ENCODE assay signal across 1 cellular context in genomic region chr19:12495002-12495802, GRCh38.
TF ChIP-seq lines count a peak whose summit lies in the region.

No MANE protein-coding gene starts in this region.

TF ChIP-seq in HepG2, 621 proteins besides CTCF, POLR2A, EP300 and RAD21 (continued from another document and continues in another):
- TF ChIP-seq FOSL1 (CRISPR knock-in tag; IDR thresholded peaks at IDR 0.05; ENCODE audit: borderline replicate concordance) (no peak), TFDP2 (CRISPR knock-in tag; IDR thresholded peaks at IDR 0.05) (peak; percentile 94), BCLAF1 (IDR thresholded peaks at IDR 0.05) (no peak), IRX3 (CRISPR knock-in tag; IDR thresholded peaks at IDR 0.05; ENCODE audit: borderline replicate concordance, low read depth) (peak; percentile 90), ZNF30 (CRISPR knock-in tag; IDR thresholded peaks at IDR 0.05) (no peak), TRIM24 (CRISPR knock-in tag; IDR thresholded peaks at IDR 0.05) (no peak), ZNF503 (CRISPR knock-in tag; IDR thresholded peaks at IDR 0.05) (0 out of 2 replicates have a peak, but pooled peaks have one; percentile 22), ZNF138 (CRISPR knock-in tag; IDR thresholded peaks at IDR 0.05; ENCODE audit: low read depth) (no peak; the same call in none of the 2 replicates), ZNF570 (CRISPR knock-in tag; IDR thresholded peaks at IDR 0.05; ENCODE audit: borderline replicate concordance) (no peak), KLF16 (CRISPR knock-in tag; IDR thresholded peaks at IDR 0.05) (peak in 1 of 2 experiments; percentile 92; a peak in 2 of 4 replicates), ZFP36L2 (CRISPR knock-in tag; IDR thresholded peaks at IDR 0.05) (no peak), SIX4 (CRISPR knock-in tag; IDR thresholded peaks at IDR 0.05) (peak; percentile 35; the same call in 1 of the 2 replicates), SNRNP70 (IDR thresholded peaks at IDR 0.05; ENCODE audit: low read depth, low read length) (no peak), SUZ12 (IDR thresholded peaks at IDR 0.05; ENCODE audit: low read depth, low read length) (no peak), ATRX (CRISPR knock-in tag; IDR thresholded peaks at IDR 0.05; ENCODE audit: borderline replicate concordance) (no peak), IRF9 (CRISPR knock-in tag; IDR thresholded peaks at IDR 0.05; ENCODE audit: borderline replicate concordance) (peak; percentile 87; the same call in 1 of the 2 replicates), EED (CRISPR knock-in tag; IDR thresholded peaks at IDR 0.05) (peak; percentile 33; the same call in 1 of the 2 replicates), RCOR2 (CRISPR knock-in tag; IDR thresholded peaks at IDR 0.05) (no peak), ZNF629 (CRISPR knock-in tag; conservative IDR thresholded peaks at IDR 0.05) (no peak), SPEN (CRISPR knock-in tag; IDR thresholded peaks at IDR 0.05; ENCODE audit: low read depth) (peak; percentile 83), ZHX1 (CRISPR knock-in tag; IDR thresholded peaks at IDR 0.05; ENCODE audit: low read depth) (peak; percentile 89), ONECUT2 (CRISPR knock-in tag; IDR thresholded peaks at IDR 0.05) (no peak), ZNF552 (CRISPR knock-in tag; IDR thresholded peaks at IDR 0.05; ENCODE audit: borderline replicate concordance) (peak; percentile 58; the same call in 1 of the 2 replicates), SMC3 (IDR thresholded peaks at IDR 0.05; ENCODE audit: low read length) (peak; percentile 15; the same call in 1 of the 2 replicates), ZNF790 (CRISPR knock-in tag; IDR thresholded peaks at IDR 0.05; ENCODE audit: borderline replicate concordance) (no peak; the same call in 1 of the 2 replicates), IRF1 (CRISPR knock-in tag; IDR thresholded peaks at IDR 0.05; ENCODE audit: low read depth) (peak; percentile 89; the same call in 1 of the 2 replicates), GLMP (CRISPR knock-in tag; IDR thresholded peaks at IDR 0.05; ENCODE audit: borderline replicate concordance) (no peak), ZNF615 (CRISPR knock-in tag; IDR thresholded peaks at IDR 0.05; ENCODE audit: borderline replicate concordance) (no peak), ZNF660 (CRISPR knock-in tag; IDR thresholded peaks at IDR 0.05; ENCODE audit: borderline replicate concordance, low read depth) (no peak; the same call in 1 of the 2 replicates), HES4 (CRISPR knock-in tag; IDR thresholded peaks at IDR 0.05; ENCODE audit: borderline replicate concordance) (peak; percentile 77; the same call in 1 of the 2 replicates), ZNF260 (CRISPR knock-in tag; IDR thresholded peaks at IDR 0.05; ENCODE audit: borderline replicate concordance, low read depth) (no peak), CSRNP2 (CRISPR knock-in tag; conservative IDR thresholded peaks at IDR 0.05; ENCODE audit: low read depth) (no peak), TAF1 (CRISPR knock-in tag; IDR thresholded peaks at IDR 0.05) (peak; percentile 97), ZNF850 (CRISPR knock-in tag; conservative IDR thresholded peaks at IDR 0.05) (no peak), ZMAT3 (CRISPR knock-in tag; conservative IDR thresholded peaks at IDR 0.05) (0 out of 2 replicates have a peak, but pooled peaks have one; percentile 33)
- TF ChIP-seq, protein P1, sequence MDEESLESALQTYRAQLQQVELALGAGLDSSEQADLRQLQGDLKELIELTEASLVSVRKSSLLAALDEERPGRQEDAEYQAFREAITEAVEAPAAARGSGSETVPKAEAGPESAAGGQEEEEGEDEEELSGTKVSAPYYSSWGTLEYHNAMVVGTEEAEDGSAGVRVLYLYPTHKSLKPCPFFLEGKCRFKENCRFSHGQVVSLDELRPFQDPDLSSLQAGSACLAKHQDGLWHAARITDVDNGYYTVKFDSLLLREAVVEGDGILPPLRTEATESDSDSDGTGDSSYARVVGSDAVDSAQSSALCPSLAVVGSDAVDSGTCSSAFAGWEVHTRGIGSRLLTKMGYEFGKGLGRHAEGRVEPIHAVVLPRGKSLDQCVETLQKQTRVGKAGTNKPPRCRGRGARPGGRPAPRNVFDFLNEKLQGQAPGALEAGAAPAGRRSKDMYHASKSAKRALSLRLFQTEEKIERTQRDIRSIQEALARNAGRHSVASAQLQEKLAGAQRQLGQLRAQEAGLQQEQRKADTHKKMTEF (CRISPR knock-in tag; IDR thresholded peaks at IDR 0.05): peak; percentile 94
- TF ChIP-seq, protein P2, sequence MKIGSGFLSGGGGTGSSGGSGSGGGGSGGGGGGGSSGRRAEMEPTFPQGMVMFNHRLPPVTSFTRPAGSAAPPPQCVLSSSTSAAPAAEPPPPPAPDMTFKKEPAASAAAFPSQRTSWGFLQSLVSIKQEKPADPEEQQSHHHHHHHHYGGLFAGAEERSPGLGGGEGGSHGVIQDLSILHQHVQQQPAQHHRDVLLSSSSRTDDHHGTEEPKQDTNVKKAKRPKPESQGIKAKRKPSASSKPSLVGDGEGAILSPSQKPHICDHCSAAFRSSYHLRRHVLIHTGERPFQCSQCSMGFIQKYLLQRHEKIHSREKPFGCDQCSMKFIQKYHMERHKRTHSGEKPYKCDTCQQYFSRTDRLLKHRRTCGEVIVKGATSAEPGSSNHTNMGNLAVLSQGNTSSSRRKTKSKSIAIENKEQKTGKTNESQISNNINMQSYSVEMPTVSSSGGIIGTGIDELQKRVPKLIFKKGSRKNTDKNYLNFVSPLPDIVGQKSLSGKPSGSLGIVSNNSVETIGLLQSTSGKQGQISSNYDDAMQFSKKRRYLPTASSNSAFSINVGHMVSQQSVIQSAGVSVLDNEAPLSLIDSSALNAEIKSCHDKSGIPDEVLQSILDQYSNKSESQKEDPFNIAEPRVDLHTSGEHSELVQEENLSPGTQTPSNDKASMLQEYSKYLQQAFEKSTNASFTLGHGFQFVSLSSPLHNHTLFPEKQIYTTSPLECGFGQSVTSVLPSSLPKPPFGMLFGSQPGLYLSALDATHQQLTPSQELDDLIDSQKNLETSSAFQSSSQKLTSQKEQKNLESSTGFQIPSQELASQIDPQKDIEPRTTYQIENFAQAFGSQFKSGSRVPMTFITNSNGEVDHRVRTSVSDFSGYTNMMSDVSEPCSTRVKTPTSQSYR (CRISPR knock-in tag; IDR thresholded peaks at IDR 0.05; ENCODE audit: borderline replicate concordance): peak; percentile 23; the same call in 1 of the 2 replicates
